ENCODE assay signal across 9 cellular contexts in the genomic region with DNA sequence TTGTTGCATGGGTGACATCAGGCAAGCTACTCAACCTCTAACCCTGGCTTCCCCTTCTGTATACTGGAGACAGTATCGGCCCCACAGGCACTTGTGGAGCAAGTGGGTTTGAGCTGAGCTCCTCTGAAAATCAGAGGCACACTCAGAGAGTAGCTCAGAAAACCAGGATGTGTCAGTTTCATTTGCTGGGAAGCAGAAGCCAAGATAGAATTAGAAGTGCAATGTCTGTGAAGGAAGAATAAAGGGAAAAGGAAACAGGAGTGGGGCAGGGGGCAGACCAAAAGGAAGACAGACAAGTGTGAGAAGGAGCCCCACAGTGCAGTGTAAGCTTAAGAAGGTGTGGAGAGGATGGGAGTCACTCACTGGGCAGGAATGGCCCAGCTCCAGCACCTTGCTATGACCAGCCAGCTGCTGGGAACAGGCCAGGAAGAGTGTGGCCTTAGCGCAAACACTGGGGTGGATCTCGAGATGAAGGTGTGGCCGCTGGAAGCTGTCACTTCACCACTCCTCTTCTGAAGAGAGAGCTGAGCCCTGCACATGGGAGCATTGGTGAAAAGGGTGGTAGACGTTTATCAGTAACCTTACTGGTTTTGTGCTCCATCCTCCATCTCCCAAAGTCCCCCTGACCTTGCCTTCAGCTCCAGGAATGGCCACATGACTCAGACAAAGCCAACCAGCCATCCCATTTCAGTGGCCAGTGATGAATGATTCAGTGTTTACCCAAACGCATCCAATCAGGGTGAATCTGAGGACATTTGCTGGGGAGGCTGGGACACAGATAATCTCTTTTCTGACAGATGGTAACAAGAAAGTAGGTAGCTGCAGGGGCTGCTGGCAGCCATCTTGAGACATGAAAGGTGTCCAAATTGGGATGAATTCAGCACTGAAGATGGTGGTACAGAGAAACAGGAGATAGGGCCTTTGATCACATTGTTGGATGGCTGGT.
A peak's percentile ranks its signal among the peaks of the same experiment; 100 is the strongest.
DNase-seq lines count a peak whose midpoint lies in the region; ATAC-seq and TF ChIP-seq lines count a peak whose summit lies in the region.
"Had no signal": no experiment of that assay in that cellular context is flagged by ENCODE, and none has a peak within 500 bp of the region (broad histone marks: within the 10 kb centered on the region; RNA-seq: fewer than 3 reads in every experiment).

No MANE protein-coding gene starts in this region.

- H3K27ac ChIP-seq in CD4-positive, alpha-beta memory T cell (ENCODE audit: low read depth, low read length) = no peak overlapping the region
- H3K27ac ChIP-seq in adrenal gland (no peak overlapping the region), mesendoderm (ENCODE audit: low read depth, low read length) (no peak overlapping the region), tibial nerve (no peak overlapping the region), heart right ventricle (no peak overlapping the region)

- H3K4me1 ChIP-seq in CD4-positive, alpha-beta memory T cell (ENCODE audit: insufficient read depth, low read length) = peaks cover 19% of the 10 kb centered on the region
- peaks cover 16 to 19% of the 10 kb centered on the region in 2 donors for H3K4me1 ChIP-seq in adrenal gland (replicated peaks in 1 of 2)
- peaks cover 10% of the 10 kb centered on the region for H3K4me1 ChIP-seq in mesendoderm (ENCODE audit: control insufficient read depth, low read depth, low read length)
- H3K4me1 ChIP-seq in tibial nerve = peaks cover 0 to 15% (median 0%) of the 10 kb centered on the region in 4 donors
- H3K4me1 ChIP-seq in heart right ventricle = peaks cover 0 to 21% (median 9%) of the 10 kb centered on the region in 9 donors

- no peak overlapping the region for H2BK5ac ChIP-seq in mesendoderm (ENCODE audit: low read length)

- no peak overlapping the region for H4K8ac ChIP-seq in mesendoderm (ENCODE audit: low read depth, low read length)

- no peaks in the 10 kb centered on the region for H3K9me3 ChIP-seq in CD4-positive, alpha-beta memory T cell (ENCODE audit: control insufficient read depth in 1 of 2, low read length in 2 of 2)
- no peaks in the 10 kb centered on the region for H3K9me3 ChIP-seq in adrenal gland (replicated peaks in 1 of 3)
- H3K9me3 ChIP-seq in tibial nerve = peaks cover 0 to 3% (median 0%) of the 10 kb centered on the region in 4 donors
- H3K9me3 ChIP-seq in heart right ventricle = peaks cover 0 to 4% (median 1%) of the 10 kb centered on the region in 11 donors

- H3K36me3 ChIP-seq in CD4-positive, alpha-beta memory T cell (ENCODE audit: insufficient read depth, low read length) = no peaks in the 10 kb centered on the region
- H3K36me3 ChIP-seq in adrenal gland (replicated peaks in 1 of 2) = no peaks in the 10 kb centered on the region
- no peaks in the 10 kb centered on the region for H3K36me3 ChIP-seq in mesendoderm (ENCODE audit: control insufficient read depth, insufficient read depth, low read length)
- no peaks in the 10 kb centered on the region for H3K36me3 ChIP-seq in tibial nerve
- H3K36me3 ChIP-seq in heart right ventricle = no peaks in the 10 kb centered on the region

- no peak for DNase-seq in CD4-positive, alpha-beta memory T cell
- peak; percentile 56 for DNase-seq in HT1080 (ENCODE audit: low read depth)
- DNase-seq in adrenal gland = peak in 4 of 7 donors; percentile 23 to 29 (median 26)
- peak; percentile 29 for DNase-seq in mesendoderm
- no peak for DNase-seq in tibial nerve (ENCODE audit: low spot score in 2 of 2)
- DNase-seq in NK-92 treated with Interleukin-12 subunit alpha and Interleukin-12 subunit beta, amount 100 ng/mL, for 24 hours (lab: John Stamatoyannopoulos, UW) = no peak
- no peak for DNase-seq in NCI-H1417 treated with DMSO at 0.1 percent for 48 hours (lab: John Stamatoyannopoulos, UW)
- DNase-seq in heart right ventricle = no peak
- DNase-seq: Kasumi-1 had no signal

- intact Hi-C loops in CD4-positive, alpha-beta memory T cell (cut with micrococcal nuclease) = loop anchor here (1.0 to 5.0 kb wide), 2 partner anchors 18 to 83 kb away; no protein-coding TSS in a partner anchor
- intact Hi-C loops in adrenal gland (cut with DNase I) = no loop called here
- intact Hi-C loops in heart right ventricle (cut with DNase I) = no loop called here

- H3K9me3 Mint-ChIP-seq in CD4-positive, alpha-beta memory T cell = peaks cover 0 to 8% (median 2%) of the 10 kb centered on the region in 8 donors

- peak overlapping the region; percentile 63 to 78 for H3K4me3 ChIP-seq in CD4-positive, alpha-beta memory T cell (ENCODE audit: low read length in 2 of 2)
- H3K4me3 ChIP-seq in adrenal gland (no peak overlapping the region), mesendoderm (ENCODE audit: low read length) (no peak overlapping the region), tibial nerve (no peak overlapping the region), heart right ventricle (no peak overlapping the region)

- H3K9ac ChIP-seq in mesendoderm (ENCODE audit: low read length) = no peak overlapping the region

- no peak overlapping the region for H2BK15ac ChIP-seq in mesendoderm (replicated peaks; ENCODE audit: low read depth)

- no peak overlapping the region for H2AK5ac ChIP-seq in mesendoderm (ENCODE audit: low read length)

- no peak overlapping the region for H3K4me2 ChIP-seq in mesendoderm (ENCODE audit: low read length)

- ATAC-seq in heart right ventricle = no peak

- TF ChIP-seq EP300 in tibial nerve (IDR thresholded peaks at IDR 0.05) = no peak

- H3K79me1 ChIP-seq in mesendoderm (ENCODE audit: low read length) = no peaks in the 10 kb centered on the region

- TF ChIP-seq CTCF in adrenal gland (IDR thresholded peaks at IDR 0.05) = no peak
- no peak for TF ChIP-seq CTCF in tibial nerve (IDR thresholded peaks at IDR 0.05)
- TF ChIP-seq CTCF in heart right ventricle (IDR thresholded peaks at IDR 0.05) = no peak

- H3K4me3 Mint-ChIP-seq in CD4-positive, alpha-beta memory T cell = peak overlapping the region; percentile 87 to 94 (median 90)

- no peaks in the 10 kb centered on the region for H3K79me2 ChIP-seq in mesendoderm (ENCODE audit: control insufficient read depth, insufficient read depth, low read length)

- peak overlapping the region in 6 of 7 donors; percentile 82 to 93 (median 88) for H3K27ac Mint-ChIP-seq in CD4-positive, alpha-beta memory T cell

- peaks cover 9 to 29% (median 17%) of the 10 kb centered on the region in 4 donors for H3K4me1 Mint-ChIP-seq in CD4-positive, alpha-beta memory T cell

- no peak overlapping the region for H3K56ac ChIP-seq in mesendoderm (ENCODE audit: low read length)

- POLR2A ChIA-PET in CD4-positive, alpha-beta memory T cell (lab: Charles Lee; ENCODE audit: partially characterized antibody) = interaction anchor here (0.5 to 3.8 kb wide), 10 partner anchors 11 to 293 kb away, joined by 3 to 31 read pairs (median 4); a partner anchor contains a TSS

- H3K27me3 ChIP-seq in CD4-positive, alpha-beta memory T cell (ENCODE audit: insufficient read depth, low read length) = no peaks in the 10 kb centered on the region
- H3K27me3 ChIP-seq in adrenal gland (peaks cover 14% of the 10 kb centered on the region), mesendoderm (ENCODE audit: insufficient read depth, low read length, poor library complexity) (no peaks in the 10 kb centered on the region), tibial nerve (peaks cover 0 to 14% of the 10 kb centered on the region in 2 donors), heart right ventricle (peaks cover 0 to 22% (median 9%) of the 10 kb centered on the region in 7 donors)

- H3K23ac ChIP-seq in mesendoderm (ENCODE audit: low read length) = no peak overlapping the region

- CTCF ChIA-PET in CD4-positive, alpha-beta memory T cell (lab: Charles Lee; ENCODE audit: partially characterized antibody) = interaction anchor here (0.9 to 3.1 kb wide), 10 partner anchors 16 to 864 kb away, joined by 3 to 23 read pairs (median 6); no protein-coding TSS in a partner anchor

- no peaks in the 10 kb centered on the region for H3K27me3 Mint-ChIP-seq in CD4-positive, alpha-beta memory T cell

- WGBS in adrenal gland, 4 donors = 74 to 83% (median 81%) methylated on average over 6 of the region's 6 CpGs
- WGBS in mesendoderm (ENCODE audit: extremely low coverage, insufficient coverage, low lambda C conversion rate) = no CpG with 5 or more reads among the region's 6 CpGs
- WGBS in tibial nerve, 2 donors = 85 to 90% methylated on average over 6 of the region's 6 CpGs
- 85 to 90% methylated on average over 6 of the region's 6 CpGs for WGBS in heart right ventricle, 2 donors

- TF ChIP-seq POLR2A in adrenal gland (IDR thresholded peaks at IDR 0.05) (no peak), tibial nerve (IDR thresholded peaks at IDR 0.05) (no peak)

- H4K5ac ChIP-seq in mesendoderm (ENCODE audit: low read length) = no peak overlapping the region

- H3K18ac ChIP-seq in mesendoderm (ENCODE audit: low read length) = no peak overlapping the region

- no peaks in the 10 kb centered on the region for H3K36me3 Mint-ChIP-seq in CD4-positive, alpha-beta memory T cell

- no peak overlapping the region for H2BK120ac ChIP-seq in mesendoderm (ENCODE audit: low read depth, low read length)

- H3K4ac ChIP-seq in mesendoderm (ENCODE audit: low read depth, low read length) = no peak overlapping the region

Comparison
In these comparisons a context has a peak if more than half of its experiments do, and no peak if none do; other contexts are left out.
1. DNase-seq: peak in HT1080 (single experiment), adrenal gland (4 of 7) and mesendoderm (single experiment); none in CD4-positive, alpha-beta memory T cell (0 of 5), tibial nerve (0 of 2), NK-92 treated with Interleukin-12 subunit alpha and Interleukin-12 subunit beta, amount 100 ng/mL, for 24 hours (single experiment), NCI-H1417 treated with DMSO at 0.1 percent for 48 hours (single experiment) and heart right ventricle (0 of 2).
2. H3K4me3 ChIP-seq: peak in CD4-positive, alpha-beta memory T cell (2 of 2); none in adrenal gland (0 of 4), mesendoderm (single experiment), tibial nerve (0 of 4) and heart right ventricle (0 of 10).